Comparison of ENCODE assay signal across 23 cellular contexts in the genomic region with DNA sequence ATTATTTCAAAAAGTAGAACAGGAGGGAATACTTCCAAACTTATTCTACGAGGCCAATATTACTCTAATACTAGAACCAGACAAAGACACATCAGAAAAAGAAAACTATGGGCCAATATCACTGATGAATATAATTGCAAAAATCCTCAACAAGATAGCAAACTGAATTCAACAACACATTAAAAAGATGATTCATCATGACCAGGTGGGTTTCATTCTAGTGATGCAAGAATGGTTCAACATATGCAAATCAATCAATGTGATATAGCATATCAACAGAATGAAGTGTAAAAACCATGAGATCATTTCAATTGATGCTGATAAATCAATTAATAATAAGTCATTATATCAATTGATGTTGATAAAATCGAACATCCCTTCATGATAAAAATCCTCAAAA.
"Had no signal": no experiment of that assay in that cellular context is flagged by ENCODE, and none has a peak within 500 bp of the region (broad histone marks: within the 10 kb centered on the region; RNA-seq: fewer than 3 reads in every experiment).

No MANE protein-coding gene starts in this region.

- H3K27ac ChIP-seq: epithelial cell of prostate, foreskin keratinocyte, ovary, prostate gland, spleen, WERI-Rb-1 had no signal

- H3K4me3 Mint-ChIP-seq: activated T-cell treated with anti-CD3 and anti-CD28 coated beads, Interleukin-2, amount 50 U/mL, for 4 hours; endodermal cell; natural killer cell treated with Interleukin-12 subunit alpha and Interleukin-12 subunit beta and Interleukin-15 and Interleukin-18, amount 100 ng/mL, for 72 hours had no signal

- H3K36me3 Mint-ChIP-seq: activated naive CD4-positive, alpha-beta T cell treated with anti-CD3 and anti-CD28 coated beads, Interleukin-2, amount 50 U/mL, for 72 hours; natural killer cell treated with Interleukin-12 subunit alpha and Interleukin-12 subunit beta and Interleukin-15 and Interleukin-18, amount 100 ng/mL, for 72 hours had no signal

- H3K9me3 ChIP-seq: ovary, prostate gland, spleen had no signal

- H3K4me1 ChIP-seq: foreskin keratinocyte, prostate gland had no signal

- H3K36me3 ChIP-seq: ovary, prostate gland, spleen, WERI-Rb-1 had no signal

- H3K27ac Mint-ChIP-seq: activated naive CD4-positive, alpha-beta T cell treated with anti-CD3 and anti-CD28 coated beads, Interleukin-2, amount 50 U/mL, for 72 hours; endodermal cell; natural killer cell treated with Interleukin-12 subunit alpha and Interleukin-12 subunit beta and Interleukin-15 and Interleukin-18, amount 100 ng/mL, for 72 hours had no signal

- H3K4me3 ChIP-seq: ovary, prostate gland, spleen had no signal

- H3K9me3 Mint-ChIP-seq: activated naive CD4-positive, alpha-beta T cell treated with anti-CD3 and anti-CD28 coated beads, Interleukin-2, amount 50 U/mL, for 72 hours; activated T-cell treated with anti-CD3 and anti-CD28 coated beads, Interleukin-2, amount 50 U/mL, for 4 hours; natural killer cell treated with Interleukin-12 subunit alpha and Interleukin-12 subunit beta and Interleukin-15 and Interleukin-18, amount 100 ng/mL, for 72 hours had no signal

- ATAC-seq: activated naive CD4-positive, alpha-beta T cell treated with anti-CD3 and anti-CD28 coated beads, Interleukin-2, amount 50 U/mL, for 72 hours; activated T-cell treated with anti-CD3 and anti-CD28 coated beads, Interleukin-2, amount 50 U/mL, for 4 hours; foreskin keratinocyte; left ventricle myocardium superior; natural killer cell treated with Interleukin-12 subunit alpha and Interleukin-12 subunit beta and Interleukin-15 and Interleukin-18, amount 100 ng/mL, for 72 hours had no signal

- DNase-seq: activated CD4-positive, alpha-beta T cell treated with anti-CD3 and anti-CD28 coated beads, Interleukin-2, amount 50 U/mL, for 4 hours; activated CD4-positive, CD25-positive, alpha-beta regulatory T cell treated with anti-CD3 and anti-CD28 coated beads, Interleukin-2, amount 50 U/mL, for 72 hours; activated CD8-positive, alpha-beta memory T cell treated with anti-CD3 and anti-CD28 coated beads for 24 hours; activated CD8-positive, alpha-beta memory T cell treated with anti-CD3 and anti-CD28 coated beads, Interleukin-2, amount 50 U/mL, for 4 hours; activated effector memory CD4-positive, alpha-beta T cell treated with Interleukin-2 at 50 U/mL for 16 hours; activated T-cell treated with anti-CD3 and anti-CD28 coated beads, Interleukin-2, amount 50 U/mL, for 4 hours; amniotic stem cell; cerebellar nuclear complex; cortex of kidney; endodermal cell; left ventricle myocardium superior; midbrain; ovary; spleen; stimulated activated CD4-positive, alpha-beta T cell treated with anti-CD3 and anti-CD28 coated beads, Interleukin-4, amount 100 ng/mL, for 1 hour; stimulated activated naive CD4-positive, alpha-beta T cell; T-helper 1 cell; WERI-Rb-1 had no signal

- H3K27me3 ChIP-seq: foreskin keratinocyte, ovary, spleen had no signal
